Comparison of ENCODE assay signal across 1 cellular context in the genomic region with DNA sequence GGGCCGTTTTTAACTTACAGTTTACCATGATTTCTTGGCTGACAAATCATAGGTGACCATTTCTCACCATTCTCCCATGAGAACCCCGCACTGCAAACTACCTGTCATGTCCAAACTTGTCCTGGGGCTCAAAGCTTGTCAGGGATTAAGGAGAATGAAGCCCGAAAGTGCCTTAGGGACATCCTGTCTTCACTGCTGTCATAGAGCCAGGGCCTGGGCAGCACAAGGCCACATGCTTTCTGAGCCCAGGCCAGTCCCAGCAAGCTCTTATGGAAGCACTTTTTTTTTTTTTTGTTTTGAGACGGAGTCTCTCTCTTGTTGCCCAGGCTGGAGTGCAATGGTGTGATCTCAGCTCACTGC.
TF ChIP-seq lines count a peak whose summit lies in the region.

No MANE protein-coding gene starts in this region.

TF ChIP-seq in GM12878, 131 proteins besides CTCF, POLR2A, EP300 and RAD21:
- TF ChIP-seq, protein P1, sequence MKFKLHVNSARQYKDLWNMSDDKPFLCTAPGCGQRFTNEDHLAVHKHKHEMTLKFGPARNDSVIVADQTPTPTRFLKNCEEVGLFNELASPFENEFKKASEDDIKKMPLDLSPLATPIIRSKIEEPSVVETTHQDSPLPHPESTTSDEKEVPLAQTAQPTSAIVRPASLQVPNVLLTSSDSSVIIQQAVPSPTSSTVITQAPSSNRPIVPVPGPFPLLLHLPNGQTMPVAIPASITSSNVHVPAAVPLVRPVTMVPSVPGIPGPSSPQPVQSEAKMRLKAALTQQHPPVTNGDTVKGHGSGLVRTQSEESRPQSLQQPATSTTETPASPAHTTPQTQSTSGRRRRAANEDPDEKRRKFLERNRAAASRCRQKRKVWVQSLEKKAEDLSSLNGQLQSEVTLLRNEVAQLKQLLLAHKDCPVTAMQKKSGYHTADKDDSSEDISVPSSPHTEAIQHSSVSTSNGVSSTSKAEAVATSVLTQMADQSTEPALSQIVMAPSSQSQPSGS (IDR thresholded peaks at IDR 0.05; ENCODE audit: low read length), result no peak
- no peak for TF ChIP-seq TCF3 (IDR thresholded peaks at IDR 0.05; ENCODE audit: borderline replicate concordance, insufficient read depth, low read depth, low read length)
- no peak for TF ChIP-seq YY1 (IDR thresholded peaks at IDR 0.05; ENCODE audit: low read depth, low read length)
- TF ChIP-seq, protein P2, sequence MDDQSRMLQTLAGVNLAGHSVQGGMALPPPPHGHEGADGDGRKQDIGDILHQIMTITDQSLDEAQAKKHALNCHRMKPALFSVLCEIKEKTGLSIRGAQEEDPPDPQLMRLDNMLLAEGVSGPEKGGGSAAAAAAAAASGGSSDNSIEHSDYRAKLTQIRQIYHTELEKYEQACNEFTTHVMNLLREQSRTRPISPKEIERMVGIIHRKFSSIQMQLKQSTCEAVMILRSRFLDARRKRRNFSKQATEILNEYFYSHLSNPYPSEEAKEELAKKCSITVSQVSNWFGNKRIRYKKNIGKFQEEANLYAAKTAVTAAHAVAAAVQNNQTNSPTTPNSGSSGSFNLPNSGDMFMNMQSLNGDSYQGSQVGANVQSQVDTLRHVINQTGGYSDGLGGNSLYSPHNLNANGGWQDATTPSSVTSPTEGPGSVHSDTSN (IDR thresholded peaks at IDR 0.05; ENCODE audit: insufficient replicate concordance, low read depth, low read length), result no peak
- TF ChIP-seq BCL11A (IDR thresholded peaks at IDR 0.05; ENCODE audit: low read depth, low read length), result no peak
- no peak for TF ChIP-seq BACH1 (IDR thresholded peaks at IDR 0.05; ENCODE audit: borderline replicate concordance)
- no peak for TF ChIP-seq JUND (IDR thresholded peaks at IDR 0.05; ENCODE audit: low read depth, low read length)
- TF ChIP-seq, protein P3, sequence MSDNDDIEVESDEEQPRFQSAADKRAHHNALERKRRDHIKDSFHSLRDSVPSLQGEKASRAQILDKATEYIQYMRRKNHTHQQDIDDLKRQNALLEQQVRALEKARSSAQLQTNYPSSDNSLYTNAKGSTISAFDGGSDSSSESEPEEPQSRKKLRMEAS (IDR thresholded peaks at IDR 0.05; ENCODE audit: low read depth, low read length), result no peak
- TF ChIP-seq, protein P4, sequence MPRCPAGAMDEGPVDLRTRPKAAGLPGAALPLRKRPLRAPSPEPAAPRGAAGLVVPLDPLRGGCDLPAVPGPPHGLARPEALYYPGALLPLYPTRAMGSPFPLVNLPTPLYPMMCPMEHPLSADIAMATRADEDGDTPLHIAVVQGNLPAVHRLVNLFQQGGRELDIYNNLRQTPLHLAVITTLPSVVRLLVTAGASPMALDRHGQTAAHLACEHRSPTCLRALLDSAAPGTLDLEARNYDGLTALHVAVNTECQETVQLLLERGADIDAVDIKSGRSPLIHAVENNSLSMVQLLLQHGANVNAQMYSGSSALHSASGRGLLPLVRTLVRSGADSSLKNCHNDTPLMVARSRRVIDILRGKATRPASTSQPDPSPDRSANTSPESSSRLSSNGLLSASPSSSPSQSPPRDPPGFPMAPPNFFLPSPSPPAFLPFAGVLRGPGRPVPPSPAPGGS (IDR thresholded peaks at IDR 0.05; ENCODE audit: borderline replicate concordance, insufficient read depth, low read depth, low read length, poor library complexity, severe bottlenecking), result no peak
- TF ChIP-seq RUNX3 (IDR thresholded peaks at IDR 0.05; ENCODE audit: low read length), result no peak
- TF ChIP-seq SMC3 (IDR thresholded peaks at IDR 0.05; ENCODE audit: borderline replicate concordance, low read length), result no peak
- no peak for TF ChIP-seq POLR2AphosphoS2 (IDR thresholded peaks at IDR 0.05; ENCODE audit: low read depth, low read length)
- no peak for TF ChIP-seq CBFB (IDR thresholded peaks at IDR 0.05; ENCODE audit: low read depth)
